Comparison of ENCODE assay signal across 7 cellular contexts in the genomic region with DNA sequence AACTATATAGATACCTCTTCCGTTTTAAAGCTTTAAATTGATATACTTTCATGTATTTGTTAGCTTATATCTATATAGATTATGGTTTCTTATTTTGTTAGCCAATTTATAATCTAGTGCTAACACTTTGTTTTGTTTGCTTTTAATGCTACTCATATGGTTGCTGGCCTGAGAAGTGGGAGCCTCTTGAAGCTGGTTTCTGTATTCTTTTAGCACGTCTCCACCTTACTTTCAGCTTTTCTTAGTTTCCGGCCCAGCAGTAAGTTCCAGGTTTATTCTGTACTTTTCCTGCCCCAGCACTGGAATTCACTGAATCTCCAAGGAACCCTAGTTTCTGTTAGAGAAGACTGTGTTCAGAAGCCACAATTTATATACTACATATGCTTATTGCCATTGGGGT.
"Had no signal": no experiment of that assay in that cellular context is flagged by ENCODE, and none has a peak within 500 bp of the region (broad histone marks: within the 10 kb centered on the region; RNA-seq: fewer than 3 reads in every experiment).

No MANE protein-coding gene starts in this region.

- H3K4me3 ChIP-seq: K562 had no signal

- ATAC-seq: HepG2, K562 had no signal

- H3K27ac ChIP-seq: HL-60, KMS-11 had no signal

- DNase-seq: IMR-90, KBM-7, KG1 had no signal
